Comparison of ENCODE assay signal across 21 cellular contexts in genomic region chr16:17067882-17068281, GRCh38.
DNase-seq lines count a peak whose midpoint lies in the region; ATAC-seq, FAIRE-seq and TF ChIP-seq lines count a peak whose summit lies in the region.
"Had no signal": no experiment of that assay in that cellular context is flagged by ENCODE, and none has a peak within 500 bp of the region (broad histone marks: within the 10 kb centered on the region; RNA-seq: fewer than 3 reads in every experiment).

No MANE protein-coding gene starts in this region.

- CTCF ChIA-PET in K562 (lab: Yijun Ruan, JAX; ENCODE audit: low intra/inter-chr PET ratio), result no interaction called here
- CTCF ChIA-PET in HepG2 (lab: Yijun Ruan, JAX; ENCODE audit: low intra/inter-chr PET ratio, low total read pairs), result no interaction called here

- no peak for ATAC-seq in K562
- ATAC-seq in HepG2, result no peak
- no peak for ATAC-seq in HG03025 (IDR thresholded peaks at IDR 0.05; ENCODE audit: low FRiP score, unreplicated experiment)
- ATAC-seq: HCT116 had no signal

- TF ChIP-seq POLR2A in K562 (conservative IDR thresholded peaks at IDR 0.05) (no peak), HepG2 (IDR thresholded peaks at IDR 0.05; ENCODE audit: insufficient read depth in 1 of 2, low read depth in 2 of 2, low read length in 2 of 2) (no peak)

- TF ChIP-seq CTCF in K562 (IDR thresholded peaks at IDR 0.05 in 2 of 3, conservative IDR thresholded peaks at IDR 0.05 in 1 of 3; ENCODE audit: insufficient read depth in 2 of 3, low read depth in 1 of 3, low read length in 3 of 3) (no peak), HepG2 (CRISPR knock-in tag; IDR thresholded peaks at IDR 0.05) (no peak)

- 62% methylated on average over 4 of the region's 4 CpGs for WGBS in K562 (ENCODE audit: insufficient coverage, low coverage, missing lambda C conversion rate)
- 2% methylated on average over 4 of the region's 4 CpGs for WGBS in HepG2 (ENCODE audit: low lambda C conversion rate)

- H3K4me3 ChIP-seq in K562 (no peak overlapping the region), HepG2 (replicated peaks in 1 of 3; ENCODE audit: insufficient read depth in 1 of 3, low read depth in 2 of 3, low read length in 3 of 3) (no peak overlapping the region)
- H3K4me3 ChIP-seq: BLaER1 treated with 17β-estradiol and CSF1 and Interleukin-3, amounts not matched to agents 10 nM and 100 nM had no signal

- H3K36me3 ChIP-seq in K562 (ENCODE audit: control insufficient read depth, insufficient read depth, low read length) (peaks cover 3% of the 10 kb centered on the region; the same call in 2 of the 3 replicates), HepG2 (replicated peaks in 1 of 2; ENCODE audit: control insufficient read depth in 1 of 2, insufficient read depth in 2 of 2, low read length in 2 of 2) (no peaks in the 10 kb centered on the region)
- H3K36me3 ChIP-seq: BLaER1 treated with 17β-estradiol and CSF1 and Interleukin-3, amounts not matched to agents 10 nM and 100 nM had no signal

- no peaks in the 10 kb centered on the region for H3K9me1 ChIP-seq in K562 (ENCODE audit: control insufficient read depth, insufficient read depth, low read length)

- H4K20me1 ChIP-seq in K562 (replicated peaks; ENCODE audit: control insufficient read depth, insufficient read depth, low read length) (peaks cover 17% of the 10 kb centered on the region), HepG2 (ENCODE audit: insufficient read depth, low read length) (no peaks in the 10 kb centered on the region)
- H4K20me1 ChIP-seq: BLaER1 treated with 17β-estradiol and CSF1 and Interleukin-3, amounts not matched to agents 10 nM and 100 nM had no signal

- TF ChIP-seq EP300 in K562 (IDR thresholded peaks at IDR 0.05; ENCODE audit: low read length) (no peak), HepG2 (IDR thresholded peaks at IDR 0.05; ENCODE audit: low read depth in 2 of 2, low read length in 2 of 2) (no peak), HepG2 (CRISPR knock-in tag; IDR thresholded peaks at IDR 0.05; ENCODE audit: borderline replicate concordance) (no peak)

- H3K9me3 ChIP-seq in K562 (replicated peaks; ENCODE audit: control insufficient read depth, insufficient read depth, low read depth, low read length), result no peaks in the 10 kb centered on the region
- no peaks in the 10 kb centered on the region for H3K9me3 ChIP-seq in HepG2 (ENCODE audit: low read length)
- H3K9me3 ChIP-seq: BLaER1 treated with 17β-estradiol and CSF1 and Interleukin-3, amounts not matched to agents 10 nM and 100 nM had no signal

- H3K27me3 ChIP-seq in K562 (ENCODE audit: control insufficient read depth in 2 of 2, insufficient read depth in 2 of 2, low read length in 2 of 2) (no peaks in the 10 kb centered on the region), HepG2 (ENCODE audit: control insufficient read depth in 1 of 2, insufficient read depth in 2 of 2, low read length in 2 of 2) (peaks cover under 1 to 9% of the 10 kb centered on the region in 2 experiments; a peak in 1 of 5 replicates)
- H3K27me3 ChIP-seq: BLaER1 treated with 17β-estradiol and CSF1 and Interleukin-3, amounts not matched to agents 10 nM and 100 nM had no signal

- H3K4me2 ChIP-seq in K562 (ENCODE audit: insufficient read depth, low read length) (no peak overlapping the region), HepG2 (ENCODE audit: low read depth, low read length) (no peak overlapping the region)

- FAIRE-seq in GM19239 (lab: Jason Lieb, UNC) (peak; percentile 39), K562 (lab: Jason Lieb, UNC) (no peak), HepG2 (lab: Jason Lieb, UNC) (no peak)
- FAIRE-seq: D721Med, G401.6, HTR-8/SVneo had no signal

- H3K9ac ChIP-seq in K562 (ENCODE audit: insufficient read depth in 1 of 2, low read depth in 2 of 2, low read length in 2 of 2), result no peak overlapping the region
- H3K9ac ChIP-seq in HepG2 (ENCODE audit: insufficient read depth, low read depth, low read length), result no peak overlapping the region
- H3K9ac ChIP-seq: BLaER1 treated with 17β-estradiol and CSF1 and Interleukin-3, amounts not matched to agents 10 nM and 100 nM had no signal

- in situ Hi-C loops in K562 (cut with MboI), result no loop called here
- in situ Hi-C loops in HepG2 (cut with HindIII; ENCODE audit: extremely low pct_ligation_motif_present, low pct_unique_long_range_greater_than_20kb), result no loop called here

- intact Hi-C loops in K562 (cut with micrococcal nuclease), result no loop called here
- intact Hi-C loops in HepG2 (cut with micrococcal nuclease; ENCODE audit: unreplicated experiment), result no loop called here
- intact Hi-C loops in posterior vena cava (cut with DNase I), result no loop called here

- BruUV-seq in K562 (replicated peaks; lab: Mats Ljungman, UMichigan) (no TSS peak), HepG2 (replicated peaks; lab: Mats Ljungman, UMichigan) (no TSS peak)

- H3K4me1 ChIP-seq in K562 (replicated peaks in 1 of 2; ENCODE audit: control insufficient read depth in 2 of 2, insufficient read depth in 2 of 2, low read length in 2 of 2), result peaks cover 0 to 3% of the 10 kb centered on the region in 2 experiments; a peak in 2 of 5 replicates
- peaks cover 5% of the 10 kb centered on the region; the same call in 1 of the 2 replicates for H3K4me1 ChIP-seq in HepG2 (ENCODE audit: insufficient read depth, low read length)

- POLR2A ChIA-PET in K562 (lab: Yijun Ruan, JAX), result interaction anchor here (0.6 to 1.3 kb wide), 4 partner anchors 10 to 83 kb away, joined by 3 to 7 read pairs (median 4); no protein-coding TSS in a partner anchor
- POLR2A ChIA-PET in HepG2 (lab: Yijun Ruan, JAX), result no interaction called here

- TF ChIP-seq RAD21 in K562 (CRISPR knock-in tag; conservative IDR thresholded peaks at IDR 0.05 in 1 of 2, IDR thresholded peaks at IDR 0.05 in 1 of 2) (no peak), HepG2 (CRISPR knock-in tag; IDR thresholded peaks at IDR 0.05) (no peak)

- H3K79me2 ChIP-seq in K562 (ENCODE audit: control insufficient read depth, insufficient read depth, low read length), result no peaks in the 10 kb centered on the region
- H3K79me2 ChIP-seq in HepG2 (ENCODE audit: insufficient read depth, low read length), result no peaks in the 10 kb centered on the region

- DNase-seq in NOMO-1 treated with dmso at 0.1 percent for 144 hours (lab: John Stamatoyannopoulos, UW; ENCODE audit: unreplicated experiment), result peak; percentile 4
- DNase-seq in NOMO-1 treated with DMSO at 0.1 percent for 48 hours (lab: John Stamatoyannopoulos, UW; ENCODE audit: unreplicated experiment), result no peak
- DNase-seq in GM19239 (ENCODE audit: insufficient read length, low spot score), result no peak
- no peak for DNase-seq in K562 (ENCODE audit: extremely low read depth in 1 of 4, low spot score in 3 of 4)
- DNase-seq in stimulated activated CD4-positive, alpha-beta T cell treated with anti-CD3 and anti-CD28 coated beads, Interleukin-4, amount 100 ng/mL, for 1 hour, result no peak
- no peak for DNase-seq in HepG2 (ENCODE audit: low spot score)
- no peak for DNase-seq in posterior vena cava (ENCODE audit: low spot score)
- DNase-seq: 8988T; CD4-positive, CD25-positive, alpha-beta regulatory T cell; CD8-positive, alpha-beta memory T cell; COR-L47; GOT3; H7; HFFc6; KG1 had no signal

- H2AFZ ChIP-seq in K562 (ENCODE audit: low read depth, low read length), result no peak overlapping the region
- no peak overlapping the region for H2AFZ ChIP-seq in HepG2 (ENCODE audit: low read length)

- no peak overlapping the region for H3K27ac ChIP-seq in K562 (ENCODE audit: extremely low read depth, low read depth, low read length)
- no peak overlapping the region for H3K27ac ChIP-seq in HepG2 (ENCODE audit: extremely low read length, insufficient read depth, low read length)
- H3K27ac ChIP-seq: BLaER1 treated with 17β-estradiol and CSF1 and Interleukin-3, amounts not matched to agents 10 nM and 100 nM had no signal

TF ChIP-seq in K562, 482 proteins besides CTCF, POLR2A, EP300 and RAD21 (continues in another document):
- TF ChIP-seq TOE1 (IDR thresholded peaks at IDR 0.05; ENCODE audit: borderline replicate concordance), result no peak
- TF ChIP-seq TOE1 (CRISPR knock-in tag; IDR thresholded peaks at IDR 0.05; ENCODE audit: borderline replicate concordance, low read depth), result no peak
- TF ChIP-seq ZSCAN32 (CRISPR knock-in tag; IDR thresholded peaks at IDR 0.05), result no peak

TF ChIP-seq in HepG2, 621 proteins besides CTCF, POLR2A, EP300 and RAD21 (continues in another document):
- TF ChIP-seq ZMAT5 (CRISPR knock-in tag; IDR thresholded peaks at IDR 0.05; ENCODE audit: borderline replicate concordance, low read depth), result no peak
- TF ChIP-seq ZNF24 (IDR thresholded peaks at IDR 0.05), result no peak
- TF ChIP-seq NBN (conservative IDR thresholded peaks at IDR 0.05), result no peak
- no peak for TF ChIP-seq EED (CRISPR knock-in tag; IDR thresholded peaks at IDR 0.05)
- no peak for TF ChIP-seq ZBTB4 (CRISPR knock-in tag; IDR thresholded peaks at IDR 0.05; ENCODE audit: borderline replicate concordance)
